In genomic region chr17:43020030-43020621, GRCh38 we compare ENCODE assay signal across 8 cellular contexts. TPM values are rescaled to one million over a fixed set of nuclear protein-coding genes. Genes with fewer than 3 reads are reported as not detected.
A peak's percentile ranks its signal among the peaks of the same experiment; 100 is the strongest.
DNase-seq lines count a peak whose midpoint lies in the region; ATAC-seq and TF ChIP-seq lines count a peak whose summit lies in the region.

No MANE protein-coding gene starts in this region.

- H3K4me1 ChIP-seq in right atrium auricular region (peaks cover 0 to 64% of the 10 kb centered on the region in 2 donors), mucosa of stomach (ENCODE audit: control insufficient read depth, insufficient read depth, low read length) (peaks cover 42% of the 10 kb centered on the region)

- DNase-seq in right atrium auricular region (ENCODE audit: low spot score) (no peak), cardiac septum (ENCODE audit: low spot score) (no peak), cardiac fibroblast (ENCODE audit: low read depth in 2 of 2) (peak; percentile 32 to 53), sciatic nerve (ENCODE audit: low spot score) (no peak), HUDEP-2 (lab: John Stamatoyannopoulos, UW; ENCODE audit: unreplicated experiment in 76 of 76) (no peak), NCI-H524 (lab: John Stamatoyannopoulos, UW) (no peak), HuH-7 (ENCODE audit: low spot score) (no peak)

- H3K9me3 ChIP-seq in right atrium auricular region (no peaks in the 10 kb centered on the region), mucosa of stomach (ENCODE audit: control insufficient read depth, low read length) (no peaks in the 10 kb centered on the region)

- H3K36me3 ChIP-seq in right atrium auricular region (peaks cover 23% of the 10 kb centered on the region), mucosa of stomach (ENCODE audit: control insufficient read depth, insufficient read depth, low read length) (no peaks in the 10 kb centered on the region)

- no peak for ATAC-seq in sciatic nerve

- peak overlapping the region; percentile 91 to 96 for H3K27ac ChIP-seq in right atrium auricular region

- intact Hi-C loops in cardiac septum (cut with DNase I): loop anchor here (5.0 to 10.0 kb wide), 2 partner anchors 152 to 315 kb away; partner anchors contain the start of gene NBR1
- intact Hi-C loops in sciatic nerve (cut with DNase I): no loop called here

- TF ChIP-seq CTCF in right atrium auricular region (IDR thresholded peaks at IDR 0.05): no peak
- no peak for TF ChIP-seq CTCF in cardiac fibroblast (IDR thresholded peaks at IDR 0.05; ENCODE audit: low read depth, low read length)

- H3K4me3 ChIP-seq in right atrium auricular region (peak overlapping the region in 1 of 2 donors; percentile 99), cardiac fibroblast (replicated peaks in 1 of 2; ENCODE audit: low read depth in 2 of 2, low read length in 2 of 2) (peak overlapping the region in 1 of 2 donors; percentile 13), mucosa of stomach (ENCODE audit: low read length) (no peak overlapping the region)

- no peaks in the 10 kb centered on the region for H3K27me3 ChIP-seq in right atrium auricular region
- H3K27me3 ChIP-seq in mucosa of stomach (ENCODE audit: control insufficient read depth, insufficient read depth, low read length): no peaks in the 10 kb centered on the region

- peak overlapping the region; percentile 4 for H3K9ac ChIP-seq in mucosa of stomach (ENCODE audit: low read length)

RNA-seq across cellular contexts. Expression of gene VAT1, which starts 2.1 kb away (rescaled TPM):
- total RNA-seq in right atrium auricular region (10 to 100 TPM; 51.4 to 99.8 TPM), cardiac septum (81.3 TPM), sciatic nerve (288 TPM)

RNA-seq across cellular contexts. Expression of gene RND2, which starts 4.9 kb away (rescaled TPM):
- total RNA-seq in right atrium auricular region: 1 to 10 TPM in 1 of 2 donors, under 1 TPM in 1; 0.63 to 3.5 TPM
- total RNA-seq in cardiac septum: 0.89 TPM
- 3.4 TPM for total RNA-seq in sciatic nerve

RNA-seq across cellular contexts. Expression of gene IFI35, which starts 13.5 kb away (rescaled TPM):
- total RNA-seq in right atrium auricular region: 10 to 100 TPM; 11.4 to 19.0 TPM
- 13.7 TPM for total RNA-seq in cardiac septum
- total RNA-seq in sciatic nerve: 28.1 TPM

RNA-seq across cellular contexts. Expression of gene RPL27, which starts 21.9 kb away (rescaled TPM):
- total RNA-seq in right atrium auricular region (1,000 to 10,000 TPM in 1 of 2 donors, 100 to 1,000 TPM in 1; 551 to 1,071 TPM), cardiac septum (536 TPM), sciatic nerve (743 TPM)

RNA-seq across cellular contexts. Expression of gene RUNDC1, which starts 39.8 kb away (rescaled TPM):
- total RNA-seq in right atrium auricular region (10 to 100 TPM in 1 of 2 donors, 1 to 10 TPM in 1; 9.9 to 11.1 TPM), cardiac septum (14.8 TPM), sciatic nerve (12.4 TPM)

Comparison
In these comparisons a context has a peak if more than half of its experiments do, and no peak if none do; other contexts are left out.
1. DNase-seq: peak in cardiac fibroblast (2 of 2); none in right atrium auricular region (single experiment), cardiac septum (single experiment), sciatic nerve (single experiment), HUDEP-2 (0 of 76), NCI-H524 (0 of 2) and HuH-7 (single experiment).